8 cellular contexts compared by ENCODE assay signal in genomic region chr14:75709207-75709812, GRCh38. TPM values are rescaled to one million over a fixed set of nuclear protein-coding genes. Genes with fewer than 3 reads are reported as not detected.
DNase-seq lines count a peak whose midpoint lies in the region; ATAC-seq and TF ChIP-seq lines count a peak whose summit lies in the region.

No MANE protein-coding gene starts in this region.

- no peak overlapping the region for H3K27ac Mint-ChIP-seq in central memory CD8-positive, alpha-beta T cell (ENCODE audit: low read depth)

- no peaks in the 10 kb centered on the region for H3K4me1 Mint-ChIP-seq in central memory CD8-positive, alpha-beta T cell

- DNase-seq in AG09319 (ENCODE audit: extremely low read depth, low read depth), result peak; percentile 57
- peak; percentile 74 for DNase-seq in H4 (ENCODE audit: low spot score)
- peak; percentile 81 for DNase-seq in NCI-H2196 treated with DMSO at 0.1 percent for 48 hours (lab: John Stamatoyannopoulos, UW; ENCODE audit: unreplicated experiment)
- peak; percentile 34 for DNase-seq in activated CD4-positive, CD25-positive, alpha-beta regulatory T cell treated with anti-CD3 and anti-CD28 coated beads, Interleukin-2, amount 50 U/mL, for 16 hours (ENCODE audit: low read depth, low spot score)
- DNase-seq in central memory CD8-positive, alpha-beta T cell (ENCODE audit: low spot score in 2 of 2), result peak; percentile 27 to 30
- DNase-seq in kidney glomerular epithelial cell (lab: John Stamatoyannopoulos, UW), result peak; percentile 59
- peak; percentile 52 to 54 for DNase-seq in stimulated activated CD4-positive, alpha-beta T cell treated with anti-CD3 and anti-CD28 coated beads, Interleukin-2, amount 100 ng/mL, for 48 hours

- no peaks in the 10 kb centered on the region for H3K27me3 Mint-ChIP-seq in central memory CD8-positive, alpha-beta T cell

- H3K4me3 Mint-ChIP-seq in central memory CD8-positive, alpha-beta T cell, result no peak overlapping the region

- H3K9me3 Mint-ChIP-seq in central memory CD8-positive, alpha-beta T cell, result no peaks in the 10 kb centered on the region

- TF ChIP-seq CTCF in AG09319 (IDR thresholded peaks at IDR 0.05; ENCODE audit: low read depth, low read length), result peak; percentile 83

- ATAC-seq in central memory CD8-positive, alpha-beta T cell (replicated peaks; ENCODE audit: extremely low read depth, poor library complexity, severe bottlenecking), result no peak
- no peak for ATAC-seq in HG03196 (IDR thresholded peaks at IDR 0.05; ENCODE audit: unreplicated experiment)

- H3K36me3 Mint-ChIP-seq in central memory CD8-positive, alpha-beta T cell (ENCODE audit: insufficient read depth), result peaks cover 7% of the 10 kb centered on the region

RNA-seq across cellular contexts. Expression of gene TTLL5, which starts 48.3 kb away (rescaled TPM):
- total RNA-seq in H4 (2014; rRNA removed; shearing (Covaris generic)), result 10.5 and 16.1 TPM in 2 replicates

RNA-seq across cellular contexts. Expression of gene ERG28, which starts 48.6 kb away (rescaled TPM):
- 15.2 and 21.6 TPM in 2 replicates for total RNA-seq in H4 (2014; rRNA removed; shearing (Covaris generic))

Comparison
In these comparisons a context has a peak if more than half of its experiments do, and no peak if none do; other contexts are left out.
1. DNase-seq: peak in every context shown above with its lines; median percentile 81 in NCI-H2196 treated with DMSO at 0.1 percent for 48 hours; 74 in H4; 59 in kidney glomerular epithelial cell; 57 in AG09319; 53 in stimulated activated CD4-positive, alpha-beta T cell treated with anti-CD3 and anti-CD28 coated beads, Interleukin-2, amount 100 ng/mL, for 48 hours; 34 in activated CD4-positive, CD25-positive, alpha-beta regulatory T cell treated with anti-CD3 and anti-CD28 coated beads, Interleukin-2, amount 50 U/mL, for 16 hours; 28 in central memory CD8-positive, alpha-beta T cell.